Comparison of ENCODE assay signal across 9 cellular contexts in the genomic region with DNA sequence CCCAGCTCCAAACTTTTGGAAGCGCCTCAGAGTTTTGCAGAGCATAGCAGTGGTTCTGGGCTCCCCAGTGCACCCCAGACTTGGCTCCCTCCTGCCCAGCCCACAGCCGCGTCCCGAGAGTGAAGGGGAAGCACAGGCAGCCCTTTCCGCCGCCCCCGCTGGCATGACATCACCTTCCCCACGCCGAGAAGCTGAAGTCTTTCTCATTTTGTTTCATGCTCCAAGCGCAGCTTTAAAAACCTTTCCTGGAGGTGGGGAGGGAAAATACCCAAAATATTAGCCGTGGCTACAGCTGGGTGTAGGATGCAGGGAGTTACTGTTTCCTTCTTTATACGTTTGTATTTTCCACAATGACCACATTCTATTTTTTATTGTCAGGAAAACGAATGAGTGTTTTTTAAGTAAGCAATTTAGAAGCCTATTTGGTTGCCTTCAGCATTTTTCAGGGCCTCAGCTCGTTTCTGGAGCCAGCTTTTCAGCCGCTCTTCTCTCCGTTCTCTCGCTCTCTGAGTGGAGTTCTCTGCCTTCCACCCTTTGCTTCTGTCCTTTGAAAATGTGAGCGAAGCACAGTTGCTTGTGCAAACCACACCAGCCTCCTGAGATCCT.
A peak's percentile ranks its signal among the peaks of the same experiment; 100 is the strongest.
DNase-seq lines count a peak whose midpoint lies in the region; ATAC-seq lines count a peak whose summit lies in the region.
"Had no signal": no experiment of that assay in that cellular context is flagged by ENCODE, and none has a peak within 500 bp of the region (broad histone marks: within the 10 kb centered on the region; RNA-seq: fewer than 3 reads in every experiment).

No MANE protein-coding gene starts in this region.

- H3K36me3 Mint-ChIP-seq in CD4-positive, CD25-positive, alpha-beta regulatory T cell = no peaks in the 10 kb centered on the region

- no peaks in the 10 kb centered on the region for H3K9me3 Mint-ChIP-seq in CD4-positive, CD25-positive, alpha-beta regulatory T cell

- peak; percentile 27 to 53 for ATAC-seq in CD4-positive, CD25-positive, alpha-beta regulatory T cell (ENCODE audit: low read depth in 2 of 2)
- peak; percentile 69 for ATAC-seq in HG02759 (IDR thresholded peaks at IDR 0.05; ENCODE audit: unreplicated experiment)
- ATAC-seq in Right ventricle myocardium inferior = peak; percentile 66
- no peak for ATAC-seq in GM18873 (IDR thresholded peaks at IDR 0.05; ENCODE audit: low FRiP score, unreplicated experiment)
- ATAC-seq in GM18520 (IDR thresholded peaks at IDR 0.05; ENCODE audit: unreplicated experiment) = no peak

- H3K36me3 ChIP-seq in CD4-positive, CD25-positive, alpha-beta regulatory T cell (ENCODE audit: control insufficient read depth, insufficient read depth, low read length) = no peaks in the 10 kb centered on the region
- no peaks in the 10 kb centered on the region for H3K36me3 ChIP-seq in rectal smooth muscle tissue (ENCODE audit: control insufficient read depth, insufficient read depth, low read length)

- H3K4me3 Mint-ChIP-seq in CD4-positive, CD25-positive, alpha-beta regulatory T cell = peak overlapping the region in 2 of 4 donors; percentile 15 to 61

- DNase-seq in CD4-positive, CD25-positive, alpha-beta regulatory T cell = no peak
- peak; percentile 30 for DNase-seq in activated T-cell treated with anti-CD3 and anti-CD28 coated beads for 4 hours
- peak; percentile 80 for DNase-seq in Right ventricle myocardium inferior (ENCODE audit: missing footprints)
- no peak for DNase-seq in RKO (ENCODE audit: low spot score)

- intact Hi-C loops in Right ventricle myocardium inferior (cut with DNase I) = loop anchor here (2.0 to 5.0 kb wide), 4 partner anchors 43 to 391 kb away; no protein-coding TSS in a partner anchor

- H3K9ac ChIP-seq in rectal smooth muscle tissue (ENCODE audit: low read length) = no peak overlapping the region

- H3K27me3 Mint-ChIP-seq in CD4-positive, CD25-positive, alpha-beta regulatory T cell = peaks cover 50% of the 10 kb centered on the region

- H3K27ac Mint-ChIP-seq in CD4-positive, CD25-positive, alpha-beta regulatory T cell = no peak overlapping the region

- H3K27ac ChIP-seq in CD4-positive, CD25-positive, alpha-beta regulatory T cell (ENCODE audit: insufficient read depth, low read length, poor library complexity, severe bottlenecking) = no peak overlapping the region
- H3K27ac ChIP-seq in rectal smooth muscle tissue (ENCODE audit: low read depth, low read length) = peak overlapping the region; percentile 68
- H3K27ac ChIP-seq: epithelial cell of prostate had no signal

- H3K27me3 ChIP-seq in CD4-positive, CD25-positive, alpha-beta regulatory T cell (ENCODE audit: control insufficient read depth, insufficient read depth, low read length) = peaks cover 11% of the 10 kb centered on the region
- no peaks in the 10 kb centered on the region for H3K27me3 ChIP-seq in rectal smooth muscle tissue (ENCODE audit: control insufficient read depth, insufficient read depth, low read length)

- H3K4me1 ChIP-seq in CD4-positive, CD25-positive, alpha-beta regulatory T cell (ENCODE audit: control insufficient read depth, insufficient read depth, low read length, poor library complexity, severe bottlenecking) = peaks cover 9% of the 10 kb centered on the region
- peaks cover 5% of the 10 kb centered on the region for H3K4me1 ChIP-seq in rectal smooth muscle tissue (ENCODE audit: control insufficient read depth, insufficient read depth, low read length)

- no peaks in the 10 kb centered on the region for H3K9me3 ChIP-seq in CD4-positive, CD25-positive, alpha-beta regulatory T cell (ENCODE audit: control insufficient read depth in 2 of 2, low read length in 2 of 2)

- H3K4me3 ChIP-seq in CD4-positive, CD25-positive, alpha-beta regulatory T cell (ENCODE audit: low read depth, low read length) = no peak overlapping the region
- peak overlapping the region; percentile 37 for H3K4me3 ChIP-seq in rectal smooth muscle tissue (ENCODE audit: low read length)

- peaks cover 0 to 8% (median 4%) of the 10 kb centered on the region in 4 donors for H3K4me1 Mint-ChIP-seq in CD4-positive, CD25-positive, alpha-beta regulatory T cell

Comparison
In these comparisons a context has a peak if more than half of its experiments do, and no peak if none do; other contexts are left out.
1. ATAC-seq: peak in CD4-positive, CD25-positive, alpha-beta regulatory T cell (2 of 2), HG02759 (single experiment) and Right ventricle myocardium inferior (single experiment); none in GM18873 (single experiment) and GM18520 (single experiment).
2. DNase-seq: peak in activated T-cell treated with anti-CD3 and anti-CD28 coated beads for 4 hours (single experiment) and Right ventricle myocardium inferior (single experiment); none in CD4-positive, CD25-positive, alpha-beta regulatory T cell (0 of 3) and RKO (single experiment).